18 cellular contexts compared by ENCODE assay signal in the genomic region with DNA sequence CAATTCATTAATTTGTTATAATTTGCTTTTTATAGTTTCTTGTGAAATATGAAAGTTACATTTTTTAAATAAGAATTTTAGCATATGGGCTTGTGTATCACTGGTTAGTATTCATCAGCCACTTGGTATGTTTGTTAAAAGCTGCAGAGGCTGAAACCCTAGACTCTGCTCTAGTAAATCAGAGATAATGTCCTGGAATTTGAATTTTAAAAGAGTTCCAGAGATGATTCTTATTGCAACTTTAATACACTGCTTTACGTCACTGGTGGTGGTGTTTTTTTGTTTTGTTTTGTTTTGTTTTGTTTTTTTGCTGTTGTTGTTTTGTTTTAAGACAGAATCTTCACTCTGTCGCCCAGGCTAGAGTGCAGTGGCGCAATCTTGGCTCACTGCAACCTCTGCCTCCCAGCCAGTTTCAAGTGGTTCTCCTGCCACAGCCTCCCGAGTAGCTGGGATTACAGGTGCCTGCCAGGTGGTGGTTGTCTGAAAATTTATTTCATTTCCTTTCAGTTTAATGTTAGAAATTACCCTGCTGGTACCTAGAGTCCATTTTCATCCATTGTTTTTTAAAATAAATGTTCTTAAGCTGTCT. TPM values are rescaled to one million over a fixed set of nuclear protein-coding genes. Genes with fewer than 3 reads are reported as not detected.
DNase-seq lines count a peak whose midpoint lies in the region; ATAC-seq and TF ChIP-seq lines count a peak whose summit lies in the region.
"Had no signal": no experiment of that assay in that cellular context is flagged by ENCODE, and none has a peak within 500 bp of the region (broad histone marks: within the 10 kb centered on the region; RNA-seq: fewer than 3 reads in every experiment).

No MANE protein-coding gene starts in this region.

- H3K9me3 Mint-ChIP-seq in natural killer cell = no peaks in the 10 kb centered on the region
- H3K9me3 Mint-ChIP-seq in natural killer cell treated with Interleukin-12 subunit alpha and Interleukin-12 subunit beta and Interleukin-15 and Interleukin-18, amount 100 ng/mL, for 72 hours = no peaks in the 10 kb centered on the region

- H3K27me3 ChIP-seq in ascending aorta = no peaks in the 10 kb centered on the region
- H3K27me3 ChIP-seq in left ventricle myocardium inferior (ENCODE audit: low read depth) = no peaks in the 10 kb centered on the region
- H3K27me3 ChIP-seq: esophagus squamous epithelium, testis had no signal

- peaks cover 26 to 48% of the 10 kb centered on the region in 2 donors for H3K4me1 Mint-ChIP-seq in natural killer cell
- H3K4me1 Mint-ChIP-seq in natural killer cell treated with Interleukin-12 subunit alpha and Interleukin-12 subunit beta and Interleukin-15 and Interleukin-18, amount 100 ng/mL, for 72 hours (ENCODE audit: low read depth in 2 of 2) = peaks cover 0 to 20% of the 10 kb centered on the region in 2 donors

- DNase-seq in natural killer cell (no peak), NCI-H2196 (lab: John Stamatoyannopoulos, UW; ENCODE audit: unreplicated experiment) (peak; percentile 49), fibroblast of peridontal ligament (ENCODE audit: extremely low read depth) (peak; percentile 82), ascending aorta (ENCODE audit: low spot score in 2 of 2) (no peak), left ventricle myocardium inferior (no peak), NCI-H82 (lab: John Stamatoyannopoulos, UW) (no peak), NK-92 (lab: John Stamatoyannopoulos, UW; ENCODE audit: unreplicated experiment) (no peak)
- no peak for DNase-seq in natural killer cell treated with Interleukin-12 subunit alpha and Interleukin-12 subunit beta and Interleukin-15 and Interleukin-18, amount 100 ng/mL, for 72 hours (ENCODE audit: low spot score)
- DNase-seq: ACHN; activated CD8-positive, alpha-beta T cell treated with anti-CD3 and anti-CD28 coated beads, Interleukin-2, amount 10 ng/mL, durations not matched to agents 7 days and 5 days; Calu3; cortex of kidney; esophagus squamous epithelium; NCI-H446; right cardiac atrium; stimulated activated CD8-positive, alpha-beta memory T cell treated with anti-CD3 and anti-CD28 coated beads, Interleukin-4, amount 100 ng/mL, for 48 hours; testis had no signal

- H3K4me3 ChIP-seq in ascending aorta = no peak overlapping the region
- H3K4me3 ChIP-seq in left ventricle myocardium inferior = no peak overlapping the region
- H3K4me3 ChIP-seq: esophagus squamous epithelium, testis had no signal

- no peaks in the 10 kb centered on the region for H3K36me3 Mint-ChIP-seq in natural killer cell
- H3K36me3 Mint-ChIP-seq in natural killer cell treated with Interleukin-12 subunit alpha and Interleukin-12 subunit beta and Interleukin-15 and Interleukin-18, amount 100 ng/mL, for 72 hours = no peaks in the 10 kb centered on the region

- H3K27ac ChIP-seq in ascending aorta (no peak overlapping the region), left ventricle myocardium inferior (replicated peaks) (no peak overlapping the region)
- H3K27ac ChIP-seq: esophagus squamous epithelium, testis had no signal

- ATAC-seq in natural killer cell = no peak
- no peak for ATAC-seq in natural killer cell treated with Interleukin-12 subunit alpha and Interleukin-12 subunit beta and Interleukin-15 and Interleukin-18, amount 100 ng/mL, for 72 hours
- ATAC-seq: activated CD8-positive, alpha-beta T cell treated with anti-CD3 and anti-CD28 coated beads, Interleukin-2, amount 10 ng/mL, durations not matched to agents 7 days and 5 days; left lobe of liver; right cardiac atrium had no signal

- H3K4me1 ChIP-seq in ascending aorta = peaks cover 0 to 2% of the 10 kb centered on the region in 2 donors
- H3K4me1 ChIP-seq in left ventricle myocardium inferior = peaks cover 26% of the 10 kb centered on the region
- H3K4me1 ChIP-seq: testis had no signal

- H3K27ac Mint-ChIP-seq in natural killer cell = peak overlapping the region; percentile 65 to 75
- H3K27ac Mint-ChIP-seq in natural killer cell treated with Interleukin-12 subunit alpha and Interleukin-12 subunit beta and Interleukin-15 and Interleukin-18, amount 100 ng/mL, for 72 hours = peak overlapping the region in 1 of 2 donors; percentile 35
- H3K27ac Mint-ChIP-seq: activated CD8-positive, alpha-beta T cell treated with anti-CD3 and anti-CD28 coated beads, Interleukin-2, amount 10 ng/mL, durations not matched to agents 7 days and 5 days had no signal

- intact Hi-C loops in natural killer cell (cut with micrococcal nuclease) (no loop called here), ascending aorta (cut with DNase I) (no loop called here), left ventricle myocardium inferior (cut with micrococcal nuclease) (no loop called here)

- no peaks in the 10 kb centered on the region for H3K9me3 ChIP-seq in ascending aorta
- no peaks in the 10 kb centered on the region for H3K9me3 ChIP-seq in left ventricle myocardium inferior (replicated peaks)
- H3K9me3 ChIP-seq: esophagus squamous epithelium, testis had no signal

- H3K4me3 Mint-ChIP-seq in natural killer cell = no peak overlapping the region
- H3K4me3 Mint-ChIP-seq in natural killer cell treated with Interleukin-12 subunit alpha and Interleukin-12 subunit beta and Interleukin-15 and Interleukin-18, amount 100 ng/mL, for 72 hours = no peak overlapping the region
- H3K4me3 Mint-ChIP-seq: activated CD8-positive, alpha-beta T cell treated with anti-CD3 and anti-CD28 coated beads, Interleukin-2, amount 10 ng/mL, durations not matched to agents 7 days and 5 days had no signal

- H3K27me3 Mint-ChIP-seq in natural killer cell (ENCODE audit: low read depth in 2 of 2) = no peaks in the 10 kb centered on the region
- H3K27me3 Mint-ChIP-seq in natural killer cell treated with Interleukin-12 subunit alpha and Interleukin-12 subunit beta and Interleukin-15 and Interleukin-18, amount 100 ng/mL, for 72 hours = no peaks in the 10 kb centered on the region

- TF ChIP-seq CTCF in natural killer cell (IDR thresholded peaks at IDR 0.05) (no peak), ascending aorta (IDR thresholded peaks at IDR 0.05) (no peak), left ventricle myocardium inferior (IDR thresholded peaks at IDR 0.05; ENCODE audit: borderline replicate concordance) (no peak)

- H3K36me3 ChIP-seq in ascending aorta = peaks cover 2 to 36% of the 10 kb centered on the region in 2 donors
- H3K36me3 ChIP-seq in left ventricle myocardium inferior = peaks cover 46% of the 10 kb centered on the region

RNA-seq across cellular contexts. Expression of gene PTPN12, which starts 43.8 kb away (rescaled TPM):
- 100 to 1,000 TPM; 261 to 396 (median 263) TPM for total RNA-seq in natural killer cell
- total RNA-seq in natural killer cell treated with Interleukin-12 subunit alpha and Interleukin-12 subunit beta and Interleukin-15 and Interleukin-18, amount 100 ng/mL, for 72 hours = 10 to 100 TPM; 33.8 to 84.3 TPM
- total RNA-seq in ascending aorta = 57.4 TPM
- 52.2 TPM for total RNA-seq in left ventricle myocardium inferior

Comparison
In these comparisons a context has a peak if more than half of its experiments do, and no peak if none do; other contexts are left out.
1. DNase-seq: peak in NCI-H2196 (single experiment) and fibroblast of peridontal ligament (single experiment); none in natural killer cell (single experiment), natural killer cell treated with Interleukin-12 subunit alpha and Interleukin-12 subunit beta and Interleukin-15 and Interleukin-18, amount 100 ng/mL, for 72 hours (single experiment), ascending aorta (0 of 2), left ventricle myocardium inferior (single experiment), NCI-H82 (single experiment) and NK-92 (single experiment).